In the genomic region with DNA sequence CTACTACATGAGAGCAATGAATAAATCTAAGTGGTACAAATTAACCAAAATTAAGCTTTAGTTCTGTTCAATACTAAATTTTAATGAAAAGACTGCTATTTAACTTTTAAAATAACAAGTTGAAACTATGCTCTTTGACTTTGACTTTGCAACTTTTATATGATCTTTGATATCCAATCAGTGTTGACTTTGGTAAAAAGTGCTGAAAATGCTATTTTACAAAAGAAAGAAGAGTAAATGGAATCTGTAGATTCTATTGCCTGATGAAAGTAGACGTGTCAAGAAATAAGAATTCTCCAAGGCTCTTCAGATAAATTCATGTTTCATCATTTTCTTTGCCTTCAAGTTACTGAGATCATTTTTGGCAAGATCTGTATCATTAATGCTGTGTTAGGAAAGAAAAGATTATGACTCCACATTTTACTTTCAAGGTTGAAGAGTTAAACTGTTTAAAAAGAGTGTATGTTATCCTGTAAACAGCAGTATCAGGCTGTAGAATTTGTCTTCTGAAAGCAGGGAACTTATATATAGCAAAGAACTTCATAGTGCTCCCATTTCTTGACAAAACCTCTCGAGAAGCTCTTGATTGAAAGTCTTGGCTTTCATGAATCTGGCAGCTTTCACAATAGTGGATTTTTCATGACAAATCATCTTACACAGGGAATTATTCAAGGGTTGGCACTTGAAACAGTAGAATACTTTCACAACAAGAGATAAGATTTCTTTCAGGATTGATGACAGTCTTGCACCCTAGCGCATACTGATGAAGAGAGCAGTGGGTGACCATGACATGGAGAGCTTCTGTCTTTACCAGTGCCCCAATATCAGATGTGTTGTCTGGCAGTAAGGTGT, we compare ENCODE assay signal across 1 cellular context.
TF ChIP-seq lines count a peak whose summit lies in the region.

No MANE protein-coding gene starts in this region.

TF ChIP-seq in GM23338, 12 proteins besides CTCF, POLR2A, EP300 and RAD21:
- TF ChIP-seq CREB1 (CRISPR knock-in tag; IDR thresholded peaks at IDR 0.05; ENCODE audit: low read depth) (no peak), POLR2AphosphoS5 (IDR thresholded peaks at IDR 0.05; ENCODE audit: low read depth) (no peak)
